ENCODE assay signal across 8 cellular contexts in the genomic region with DNA sequence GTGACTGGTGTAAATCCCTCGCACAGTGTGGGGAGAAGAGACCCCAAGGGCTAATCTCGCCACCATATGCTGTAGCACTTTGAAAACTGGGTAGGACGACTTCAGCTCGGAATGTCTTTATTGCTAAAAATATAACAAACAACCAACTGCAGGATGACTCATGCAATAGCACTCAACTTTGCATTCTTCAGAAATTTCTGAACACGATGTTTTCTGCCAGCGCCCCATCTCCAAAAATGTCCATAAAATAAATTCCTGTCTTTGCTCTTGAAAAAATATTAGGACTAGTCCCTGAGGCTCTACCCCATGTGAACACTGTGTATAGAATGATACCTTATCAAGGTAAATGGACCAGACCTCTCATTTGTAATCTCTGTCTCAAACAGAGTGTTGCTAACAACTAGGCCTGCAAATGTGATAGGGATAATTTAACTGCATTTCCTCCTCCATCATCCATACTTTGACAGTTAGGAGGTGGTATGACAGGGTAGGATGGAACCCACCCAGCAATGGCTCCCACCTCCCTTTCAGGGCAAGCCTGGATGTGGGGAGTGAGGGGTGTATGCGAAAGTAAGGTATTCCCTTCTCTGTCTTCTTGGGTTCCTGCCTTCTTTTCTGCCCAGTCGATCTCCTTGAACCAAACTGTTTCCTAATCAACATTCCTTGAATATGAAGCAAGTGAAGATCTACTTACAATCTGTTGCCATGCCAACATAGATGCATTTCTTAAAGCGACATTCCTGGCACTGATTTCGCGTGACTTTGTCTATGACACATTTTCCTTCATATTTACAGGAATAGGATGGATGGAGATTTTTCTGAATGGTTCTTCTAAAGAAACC.
A peak's percentile ranks its signal among the peaks of the same experiment; 100 is the strongest.
DNase-seq lines count a peak whose midpoint lies in the region; ATAC-seq and TF ChIP-seq lines count a peak whose summit lies in the region.

No MANE protein-coding gene starts in this region.

- no peaks in the 10 kb centered on the region for H3K9me3 Mint-ChIP-seq in activated naive CD4-positive, alpha-beta T cell treated with anti-CD3 and anti-CD28 coated beads, Interleukin-2, amount 10 ng/mL, durations not matched to agents 7 days and 5 days

- H3K4me1 ChIP-seq in ascending aorta (peaks cover 0 to 27% of the 10 kb centered on the region in 2 donors), right cardiac atrium (ENCODE audit: control insufficient read depth, insufficient read depth, low read length) (no peaks in the 10 kb centered on the region), tibial artery (peaks cover 0 to 53% (median 3%) of the 10 kb centered on the region in 4 donors)

- 53% methylated on average over 11 of the region's 11 CpGs for WGBS in right cardiac atrium

- no peaks in the 10 kb centered on the region for H3K36me3 Mint-ChIP-seq in activated naive CD4-positive, alpha-beta T cell treated with anti-CD3 and anti-CD28 coated beads, Interleukin-2, amount 10 ng/mL, durations not matched to agents 7 days and 5 days

- peaks cover 3% of the 10 kb centered on the region for H3K27me3 Mint-ChIP-seq in activated naive CD4-positive, alpha-beta T cell treated with anti-CD3 and anti-CD28 coated beads, Interleukin-2, amount 10 ng/mL, durations not matched to agents 7 days and 5 days

- TF ChIP-seq CTCF in HFF-Myc (IDR thresholded peaks at IDR 0.05; ENCODE audit: low read depth, low read length, missing control alignments) = no peak
- no peak for TF ChIP-seq CTCF in ascending aorta (IDR thresholded peaks at IDR 0.05)
- peak in 1 of 2 experiments; percentile 20 for TF ChIP-seq CTCF in tibial artery (IDR thresholded peaks at IDR 0.05)

- no peak overlapping the region for H3K4me3 Mint-ChIP-seq in activated naive CD4-positive, alpha-beta T cell treated with anti-CD3 and anti-CD28 coated beads, Interleukin-2, amount 10 ng/mL, durations not matched to agents 7 days and 5 days

- H3K4me1 Mint-ChIP-seq in activated naive CD4-positive, alpha-beta T cell treated with anti-CD3 and anti-CD28 coated beads, Interleukin-2, amount 10 ng/mL, durations not matched to agents 7 days and 5 days = no peaks in the 10 kb centered on the region

- H3K27ac Mint-ChIP-seq in activated naive CD4-positive, alpha-beta T cell treated with anti-CD3 and anti-CD28 coated beads, Interleukin-2, amount 10 ng/mL, durations not matched to agents 7 days and 5 days = no peak overlapping the region

- H3K27ac ChIP-seq in ascending aorta (peak overlapping the region; percentile 76 to 81), right cardiac atrium (ENCODE audit: low read length) (peak overlapping the region; percentile 69), tibial artery (peak overlapping the region; percentile 39 to 70)

- H3K36me3 ChIP-seq in ascending aorta (peaks cover 26 to 32% of the 10 kb centered on the region in 2 donors), tibial artery (peaks cover 23 to 26% (median 23%) of the 10 kb centered on the region in 3 donors)

- no peaks in the 10 kb centered on the region for H3K27me3 ChIP-seq in ascending aorta
- no peaks in the 10 kb centered on the region for H3K27me3 ChIP-seq in right cardiac atrium (ENCODE audit: control insufficient read depth, insufficient read depth)
- H3K27me3 ChIP-seq in tibial artery = no peaks in the 10 kb centered on the region

- ATAC-seq in right cardiac atrium (peak; percentile 47 to 65), GM18867 (IDR thresholded peaks at IDR 0.05; ENCODE audit: unreplicated experiment) (no peak)

- CTCF ChIA-PET in activated naive CD4-positive, alpha-beta T cell treated with anti-CD3 and anti-CD28 coated beads, Interleukin-2, amount 10 ng/mL, durations not matched to agents 7 days and 5 days (lab: Charles Lee) = interaction anchor here (0.7 kb wide), 1 partner anchor 40 kb away, joined by 4 read pairs; no protein-coding TSS in a partner anchor

- intact Hi-C loops in ascending aorta (cut with DNase I) (loop anchor here (5.0 kb wide), 1 partner anchor 76 kb away; no protein-coding TSS in a partner anchor), right cardiac atrium (cut with DNase I) (no loop called here), tibial artery (cut with DNase I; ENCODE audit: low total_unique reads) (no loop called here)

- H3K9me3 ChIP-seq in ascending aorta = no peaks in the 10 kb centered on the region
- H3K9me3 ChIP-seq in right cardiac atrium (ENCODE audit: control insufficient read depth, low read length) = no peaks in the 10 kb centered on the region
- H3K9me3 ChIP-seq in tibial artery = no peaks in the 10 kb centered on the region

- DNase-seq in HFF-Myc (ENCODE audit: extremely low read depth, low read depth) (peak; percentile 53), ascending aorta (ENCODE audit: low spot score in 2 of 2) (peak in 1 of 2 donors; percentile 79), right cardiac atrium (no peak), tibial artery (no peak), NAMALWA (ENCODE audit: low spot score) (no peak), OCI-M2 (lab: John Stamatoyannopoulos, UW; ENCODE audit: unreplicated experiment) (no peak)
- no peak for DNase-seq in activated naive CD4-positive, alpha-beta T cell treated with anti-CD3 and anti-CD28 coated beads, Interleukin-2, amount 10 ng/mL, durations not matched to agents 7 days and 5 days

- no peak overlapping the region for H3K4me3 ChIP-seq in HFF-Myc (replicated peaks; ENCODE audit: low read depth, low read length)
- H3K4me3 ChIP-seq in ascending aorta = peak overlapping the region in 1 of 2 donors; percentile 31
- no peak overlapping the region for H3K4me3 ChIP-seq in right cardiac atrium (ENCODE audit: low read length)
- H3K4me3 ChIP-seq in tibial artery = no peak overlapping the region
